Comparison of ENCODE assay signal across 9 cellular contexts in the genomic region with DNA sequence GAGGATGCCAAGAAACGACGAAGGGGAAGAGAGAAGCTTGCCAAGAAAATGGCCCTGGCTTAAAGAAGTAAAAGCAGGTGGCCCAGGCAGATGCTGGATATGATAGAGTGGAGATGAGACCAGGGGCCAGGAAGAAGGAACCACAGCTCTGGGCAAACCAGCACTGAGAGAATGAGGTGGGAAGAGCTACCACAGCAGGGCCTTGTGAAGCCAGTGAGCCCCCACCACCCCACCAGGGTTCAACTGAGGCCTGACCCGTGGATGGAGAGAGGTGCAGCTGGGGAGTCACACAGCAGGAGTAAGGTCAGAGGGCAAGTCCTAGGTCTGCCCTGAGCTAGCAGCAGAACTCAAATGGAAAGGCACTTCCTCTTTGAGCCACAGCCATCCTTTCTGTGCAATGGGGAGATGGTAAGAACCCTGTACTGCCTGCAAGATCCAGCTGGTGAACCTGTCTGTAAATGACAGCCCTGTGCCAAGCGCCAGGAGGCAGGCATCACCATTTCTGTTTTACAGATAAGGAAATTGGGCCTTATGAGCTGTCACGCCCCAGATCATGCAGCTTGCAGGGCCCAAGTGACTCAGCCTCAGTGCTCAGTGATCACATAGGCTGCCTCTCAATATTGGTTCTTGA. TPM values are rescaled to one million over a fixed set of nuclear protein-coding genes. Genes with fewer than 3 reads are reported as not detected.
DNase-seq lines count a peak whose midpoint lies in the region; TF ChIP-seq lines count a peak whose summit lies in the region.
"Had no signal": no experiment of that assay in that cellular context is flagged by ENCODE, and none has a peak within 500 bp of the region (broad histone marks: within the 10 kb centered on the region; RNA-seq: fewer than 3 reads in every experiment).

No MANE protein-coding gene starts in this region.

- CTCF ChIA-PET in CD4-positive, alpha-beta memory T cell (lab: Charles Lee; ENCODE audit: partially characterized antibody), result interaction anchor here (0.7 to 21.6 kb wide), 14 partner anchors 11 to 129 kb away, joined by 3 to 1027 read pairs (median 6); a partner anchor contains a TSS
- CTCF ChIA-PET in activated naive CD4-positive, alpha-beta T cell treated with anti-CD3 and anti-CD28 coated beads, Interleukin-2, amount 10 ng/mL, durations not matched to agents 7 days and 5 days (lab: Charles Lee), result interaction anchor here (0.6 to 18.0 kb wide), 15 partner anchors 9 to 129 kb away, joined by 3 to 632 read pairs (median 6); a partner anchor contains a TSS

- no peak overlapping the region for H3K9ac ChIP-seq in neuronal stem cell (ENCODE audit: low read depth, low read length, poor library complexity)

- no peak overlapping the region for H2AFZ ChIP-seq in neuronal stem cell (ENCODE audit: low read length)

- H3K9me3 ChIP-seq in CD4-positive, alpha-beta memory T cell (ENCODE audit: control insufficient read depth in 1 of 2, low read length in 2 of 2), result no peaks in the 10 kb centered on the region
- H3K9me3 ChIP-seq in neuronal stem cell (replicated peaks in 1 of 2; ENCODE audit: control insufficient read depth in 2 of 2, insufficient read depth in 1 of 2, low read depth in 1 of 2, low read length in 2 of 2), result no peaks in the 10 kb centered on the region
- H3K9me3 ChIP-seq in ovary, result no peaks in the 10 kb centered on the region

- no peak for TF ChIP-seq EP300 in ovary (IDR thresholded peaks at IDR 0.05)

- no peak overlapping the region for H3K4ac ChIP-seq in neuronal stem cell (ENCODE audit: low read length)

- H3K27me3 ChIP-seq in CD4-positive, alpha-beta memory T cell (ENCODE audit: insufficient read depth, low read length), result no peaks in the 10 kb centered on the region
- H3K27me3 ChIP-seq in neuronal stem cell (ENCODE audit: control insufficient read depth in 3 of 3, insufficient read depth in 3 of 3, low read depth in 1 of 3, low read length in 3 of 3), result no peaks in the 10 kb centered on the region
- no peaks in the 10 kb centered on the region for H3K27me3 ChIP-seq in ovary

- no peak overlapping the region for H3K4me2 ChIP-seq in neuronal stem cell (ENCODE audit: insufficient read depth, low read length, poor library complexity, severe bottlenecking)

- no peak overlapping the region for H3K23ac ChIP-seq in neuronal stem cell (ENCODE audit: low read depth, low read length, poor library complexity)

- H2AK5ac ChIP-seq in neuronal stem cell (ENCODE audit: low read depth, low read length), result peak overlapping the region; percentile 96

- H3K4me3 Mint-ChIP-seq in CD4-positive, alpha-beta memory T cell, result peak overlapping the region; percentile 58 to 92 (median 79)
- peak overlapping the region; percentile 37 for H3K4me3 Mint-ChIP-seq in activated naive CD4-positive, alpha-beta T cell treated with anti-CD3 and anti-CD28 coated beads, Interleukin-2, amount 10 ng/mL, durations not matched to agents 7 days and 5 days

- no peaks in the 10 kb centered on the region for H3K27me3 Mint-ChIP-seq in CD4-positive, alpha-beta memory T cell
- H3K27me3 Mint-ChIP-seq in activated naive CD4-positive, alpha-beta T cell treated with anti-CD3 and anti-CD28 coated beads, Interleukin-2, amount 10 ng/mL, durations not matched to agents 7 days and 5 days, result no peaks in the 10 kb centered on the region

- DNase-seq in CD4-positive, alpha-beta memory T cell, result peak in 4 of 5 donors; percentile 42 to 83 (median 45)
- DNase-seq in OCI-M1 (lab: John Stamatoyannopoulos, UW) (peak; percentile 56), neuronal stem cell (ENCODE audit: low spot score) (no peak), NCI-H226 (no peak), COLO668 (lab: John Stamatoyannopoulos, UW; ENCODE audit: unreplicated experiment) (no peak), ovary (no peak), C1 segment of cervical spinal cord (lab: John Stamatoyannopoulos, UW) (no peak)
- DNase-seq in activated naive CD4-positive, alpha-beta T cell treated with anti-CD3 and anti-CD28 coated beads, Interleukin-2, amount 10 ng/mL, durations not matched to agents 7 days and 5 days, result peak; percentile 76
- DNase-seq: NCI-H146 had no signal

- no peak overlapping the region for H4K91ac ChIP-seq in neuronal stem cell (ENCODE audit: low read depth, low read length, poor library complexity)

- H3K36me3 ChIP-seq in CD4-positive, alpha-beta memory T cell (ENCODE audit: insufficient read depth, low read length), result no peaks in the 10 kb centered on the region
- H3K36me3 ChIP-seq in neuronal stem cell (replicated peaks in 1 of 2; ENCODE audit: control insufficient read depth in 2 of 2, insufficient read depth in 2 of 2, low read length in 2 of 2), result peaks cover 4% of the 10 kb centered on the region in 2 donors
- no peaks in the 10 kb centered on the region for H3K36me3 ChIP-seq in ovary

- H2BK120ac ChIP-seq in neuronal stem cell (ENCODE audit: low read depth, low read length), result no peak overlapping the region

- no peak overlapping the region for H3K18ac ChIP-seq in neuronal stem cell (ENCODE audit: low read length)

- H3K79me1 ChIP-seq in neuronal stem cell (ENCODE audit: low read depth, low read length), result no peaks in the 10 kb centered on the region

- no peak overlapping the region for H2BK15ac ChIP-seq in neuronal stem cell (ENCODE audit: low read length)

- TF ChIP-seq POLR2A in ovary (IDR thresholded peaks at IDR 0.05), result no peak

- H3K9me3 Mint-ChIP-seq in CD4-positive, alpha-beta memory T cell, result no peaks in the 10 kb centered on the region
- no peaks in the 10 kb centered on the region for H3K9me3 Mint-ChIP-seq in activated naive CD4-positive, alpha-beta T cell treated with anti-CD3 and anti-CD28 coated beads, Interleukin-2, amount 10 ng/mL, durations not matched to agents 7 days and 5 days

- H2BK5ac ChIP-seq in neuronal stem cell (ENCODE audit: low read length), result no peak overlapping the region

- H3K4me1 Mint-ChIP-seq in CD4-positive, alpha-beta memory T cell, result peaks cover 60 to 96% (median 76%) of the 10 kb centered on the region in 4 donors
- peaks cover 91% of the 10 kb centered on the region for H3K4me1 Mint-ChIP-seq in activated naive CD4-positive, alpha-beta T cell treated with anti-CD3 and anti-CD28 coated beads, Interleukin-2, amount 10 ng/mL, durations not matched to agents 7 days and 5 days

- H3K27ac ChIP-seq in CD4-positive, alpha-beta memory T cell (ENCODE audit: low read depth, low read length), result peak overlapping the region; percentile 91
- H3K27ac ChIP-seq in neuronal stem cell (replicated peaks; ENCODE audit: low read length) (no peak overlapping the region), ovary (no peak overlapping the region)

- H4K8ac ChIP-seq in neuronal stem cell (ENCODE audit: low read depth, low read length), result no peak overlapping the region

- H3K4me3 ChIP-seq in CD4-positive, alpha-beta memory T cell (ENCODE audit: low read length in 2 of 2), result peak overlapping the region in 1 of 2 donors; percentile 29
- H3K4me3 ChIP-seq in neuronal stem cell (ENCODE audit: low read length in 2 of 2) (no peak overlapping the region), ovary (no peak overlapping the region)

- no CpG with 5 or more reads among the region's 5 CpGs for whole genome bisulfite sequencing in neuronal stem cell (ENCODE audit: extremely low coverage in 2 of 2, insufficient read length in 2 of 2, insufficient replicate concordance in 1 of 2), 2 donors
- 57 to 66% (median 61%) methylated on average over 5 of the region's 5 CpGs for WGBS in ovary, 3 donors

- peak overlapping the region; percentile 85 for H2BK12ac ChIP-seq in neuronal stem cell (ENCODE audit: low read length)

- H3K27ac Mint-ChIP-seq in CD4-positive, alpha-beta memory T cell, result peak overlapping the region; percentile 93 to 99 (median 97)
- peak overlapping the region; percentile 98 for H3K27ac Mint-ChIP-seq in activated naive CD4-positive, alpha-beta T cell treated with anti-CD3 and anti-CD28 coated beads, Interleukin-2, amount 10 ng/mL, durations not matched to agents 7 days and 5 days

- no peak for TF ChIP-seq CTCF in ovary (IDR thresholded peaks at IDR 0.05)

- peaks cover 0 to 8% of the 10 kb centered on the region in 2 donors for H3K36me3 Mint-ChIP-seq in CD4-positive, alpha-beta memory T cell
- H3K36me3 Mint-ChIP-seq in activated naive CD4-positive, alpha-beta T cell treated with anti-CD3 and anti-CD28 coated beads, Interleukin-2, amount 10 ng/mL, durations not matched to agents 7 days and 5 days, result peaks cover 30% of the 10 kb centered on the region

- H3K4me1 ChIP-seq in CD4-positive, alpha-beta memory T cell (ENCODE audit: insufficient read depth, low read length), result peaks cover 98% of the 10 kb centered on the region
- H3K4me1 ChIP-seq in neuronal stem cell (ENCODE audit: control insufficient read depth in 2 of 2, insufficient read depth in 1 of 2, low read depth in 1 of 2, low read length in 2 of 2) (peaks cover 32 to 50% of the 10 kb centered on the region in 2 donors), ovary (ENCODE audit: insufficient read depth) (no peaks in the 10 kb centered on the region)

- no peak overlapping the region for H3K14ac ChIP-seq in neuronal stem cell (ENCODE audit: low read length)

- intact Hi-C loops in CD4-positive, alpha-beta memory T cell (cut with micrococcal nuclease), result no loop called here
- intact Hi-C loops in ovary (cut with DNase I), result no loop called here

- POLR2A ChIA-PET in CD4-positive, alpha-beta memory T cell (lab: Charles Lee; ENCODE audit: partially characterized antibody), result interaction anchor here (0.9 to 38.6 kb wide), 17 partner anchors 10 to 212 kb away, joined by 3 to 3358 read pairs (median 8); a partner anchor contains a TSS

RNA-seq across cellular contexts. Expression of a gene that starts 8.5 kb away (rescaled TPM):
- 100 to 1,000 TPM; 293 to 305 TPM for total RNA-seq in CD4-positive, alpha-beta memory T cell
- polyA plus RNA-seq in CD4-positive, alpha-beta memory T cell, result 1,000 to 10,000 TPM in 1 of 2 donors, 100 to 1,000 TPM in 1; 979 to 1,531 TPM
- polyA plus RNA-seq in neuronal stem cell (2013, experiment 1 of 2), result 112 TPM
- 106 TPM for polyA plus RNA-seq in neuronal stem cell (2013, experiment 2 of 2)
- total RNA-seq in ovary, result 100 to 1,000 TPM in 1 of 7 donors, 10 to 100 TPM in 6; 18.6 to 117 (median 58.3) TPM
- 100 to 1,000 TPM in 1 of 2 donors, 10 to 100 TPM in 1; 57.8 to 242 TPM for polyA plus RNA-seq in ovary

RNA-seq across cellular contexts. Expression of a gene that starts 18.0 kb away (rescaled TPM):
- total RNA-seq in CD4-positive, alpha-beta memory T cell, result 100 to 1,000 TPM; 115 to 117 TPM
- 10 to 100 TPM; 13.3 to 17.4 TPM for polyA plus RNA-seq in CD4-positive, alpha-beta memory T cell
- polyA plus RNA-seq in neuronal stem cell (2013, experiment 1 of 2), result 14.9 TPM
- 13.6 TPM for polyA plus RNA-seq in neuronal stem cell (2013, experiment 2 of 2)
- total RNA-seq in ovary, result 10 to 100 TPM; 17.3 to 37.0 (median 28.8) TPM
- polyA plus RNA-seq in ovary, result 10 to 100 TPM in 1 of 2 donors, 1 to 10 TPM in 1; 3.6 to 25.1 TPM

RNA-seq across cellular contexts. Expression of a gene that starts 29.3 kb away (rescaled TPM):
- total RNA-seq in CD4-positive, alpha-beta memory T cell, result 1,000 to 10,000 TPM; 1,302 to 1,324 TPM
- over 10,000 TPM in 1 of 2 donors, 1,000 to 10,000 TPM in 1; 8,660 to 12,303 TPM for polyA plus RNA-seq in CD4-positive, alpha-beta memory T cell
- polyA plus RNA-seq in neuronal stem cell (2013, experiment 1 of 2), result 2.2 TPM
- 1.7 TPM for polyA plus RNA-seq in neuronal stem cell (2013, experiment 2 of 2)
- 1 to 10 TPM in 6 of 7 donors, not detected in 1; 1.3 to 6.2 (median 2.9) TPM for total RNA-seq in ovary
- 10 to 100 TPM in 1 of 2 donors, 1 to 10 TPM in 1; 7.1 to 45.5 TPM for polyA plus RNA-seq in ovary

RNA-seq across cellular contexts. Expression of a gene that starts 54.4 kb away (rescaled TPM):
- total RNA-seq in CD4-positive, alpha-beta memory T cell, result 10 to 100 TPM; 20.4 to 21.9 TPM
- polyA plus RNA-seq in CD4-positive, alpha-beta memory T cell, result 1 to 10 TPM; 6.7 to 9.4 TPM
- 26.9 TPM for polyA plus RNA-seq in neuronal stem cell (2013, experiment 1 of 2)
- polyA plus RNA-seq in neuronal stem cell (2013, experiment 2 of 2), result 26.9 TPM
- 1 to 10 TPM; 2.3 to 8.4 (median 4.0) TPM for total RNA-seq in ovary
- 1 to 10 TPM; 2.0 to 4.4 TPM for polyA plus RNA-seq in ovary

Comparison
In these comparisons a context has a peak if more than half of its experiments do, and no peak if none do; other contexts are left out.
1. DNase-seq: peak in CD4-positive, alpha-beta memory T cell (4 of 5), OCI-M1 (single experiment) and activated naive CD4-positive, alpha-beta T cell treated with anti-CD3 and anti-CD28 coated beads, Interleukin-2, amount 10 ng/mL, durations not matched to agents 7 days and 5 days (single experiment); none in neuronal stem cell (single experiment), NCI-H226 (single experiment), COLO668 (single experiment), ovary (0 of 5) and C1 segment of cervical spinal cord (0 of 14).
2. RNA of a gene that starts 29.3 kb away (total RNA-seq): 1,302 to 1,324 TPM in CD4-positive, alpha-beta memory T cell; 1.3 to 6.2 TPM in ovary; every median in the first group is over 100 times any median in the second.